In the genomic region with DNA sequence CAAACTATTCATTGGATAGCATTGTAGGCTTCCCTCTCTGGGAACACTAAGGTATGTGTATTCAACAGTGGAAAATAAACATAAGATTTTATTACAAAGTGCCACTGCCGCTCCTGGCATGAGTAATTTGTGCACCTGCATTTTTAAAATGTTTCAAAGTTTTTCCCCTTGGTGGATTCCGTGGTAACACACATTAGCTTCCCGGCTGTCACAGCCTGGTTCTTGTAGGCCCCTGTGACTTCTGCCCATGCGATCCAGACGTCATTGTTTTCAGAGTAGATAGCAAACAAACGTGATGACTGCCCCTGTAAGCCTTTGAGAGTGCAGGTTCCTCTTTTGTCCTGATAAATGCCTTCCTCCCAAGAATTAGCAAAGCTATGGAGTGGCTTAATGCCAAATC, we compare ENCODE assay signal across 17 cellular contexts.
A peak's percentile ranks its signal among the peaks of the same experiment; 100 is the strongest.
DNase-seq lines count a peak whose midpoint lies in the region; ATAC-seq and TF ChIP-seq lines count a peak whose summit lies in the region.
"Had no signal": no experiment of that assay in that cellular context is flagged by ENCODE, and none has a peak within 500 bp of the region (broad histone marks: within the 10 kb centered on the region; RNA-seq: fewer than 3 reads in every experiment).

No MANE protein-coding gene starts in this region.

- H3K27me3 Mint-ChIP-seq in activated T-cell treated with anti-CD3 and anti-CD28 coated beads, Interleukin-2, amount 50 U/mL, for 24 hours, result no peaks in the 10 kb centered on the region

- H3K36me3 Mint-ChIP-seq in activated T-cell treated with anti-CD3 and anti-CD28 coated beads, Interleukin-2, amount 50 U/mL, for 24 hours (ENCODE audit: low read depth), result no peaks in the 10 kb centered on the region
- H3K36me3 Mint-ChIP-seq: activated naive CD8-positive, alpha-beta T cell had no signal

- H3K9me2 ChIP-seq in PC-3 (replicated peaks; ENCODE audit: low read length), result no peaks in the 10 kb centered on the region

- H3K4me1 Mint-ChIP-seq in activated T-cell treated with anti-CD3 and anti-CD28 coated beads, Interleukin-2, amount 50 U/mL, for 24 hours (ENCODE audit: low read depth), result no peaks in the 10 kb centered on the region

- H3K9me3 Mint-ChIP-seq in activated T-cell treated with anti-CD3 and anti-CD28 coated beads, Interleukin-2, amount 50 U/mL, for 24 hours, result no peaks in the 10 kb centered on the region
- H3K9me3 Mint-ChIP-seq: activated T-cell treated with anti-CD3 and anti-CD28 coated beads, Interleukin-2, amount 50 U/mL, for 4 hours had no signal

- no peaks in the 10 kb centered on the region for H3K79me2 ChIP-seq in PC-3 (ENCODE audit: low read length)
- H3K79me2 ChIP-seq: parathyroid adenoma had no signal

- POLR2A ChIA-PET in PC-3 (lab: Charles Lee; ENCODE audit: unreplicated experiment), result no interaction called here

- ATAC-seq in PC-3, result peak; percentile 57
- ATAC-seq in right cardiac atrium, result no peak
- ATAC-seq: activated T-cell treated with anti-CD3 and anti-CD28 coated beads, Interleukin-2, amount 50 U/mL, for 4 hours had no signal

- H3K9me3 ChIP-seq in PC-3 (ENCODE audit: low read length) (no peaks in the 10 kb centered on the region), stomach (no peaks in the 10 kb centered on the region), right cardiac atrium (ENCODE audit: control insufficient read depth, low read length) (no peaks in the 10 kb centered on the region)
- H3K9me3 ChIP-seq: BLaER1 treated with 17β-estradiol and CSF1 and Interleukin-3, amounts not matched to agents 10 nM and 100 nM had no signal

- no peak overlapping the region for H3K4me2 ChIP-seq in PC-3 (ENCODE audit: low read length)
- H3K4me2 ChIP-seq: BLaER1 treated with 17β-estradiol and CSF1 and Interleukin-3, amounts not matched to agents 10 nM and 100 nM had no signal

- H3F3A ChIP-seq in PC-3 (ENCODE audit: low read length, unreplicated experiment), result no peaks in the 10 kb centered on the region

- WGBS in stomach, 5 donors, result 24 to 42% (median 36%) methylated on average over 6 of the region's 6 CpGs
- WGBS in right cardiac atrium, result 65% methylated on average over 6 of the region's 6 CpGs

- peaks cover 21% of the 10 kb centered on the region for H3K27me3 ChIP-seq in PC-3 (ENCODE audit: low read length)
- no peaks in the 10 kb centered on the region for H3K27me3 ChIP-seq in stomach
- H3K27me3 ChIP-seq in right cardiac atrium (ENCODE audit: control insufficient read depth, insufficient read depth), result no peaks in the 10 kb centered on the region
- H3K27me3 ChIP-seq: BLaER1 treated with 17β-estradiol and CSF1 and Interleukin-3, amounts not matched to agents 10 nM and 100 nM had no signal

- BruUV-seq in PC-3 (replicated peaks; lab: Mats Ljungman, UMichigan), result no TSS peak

- H3K9ac ChIP-seq in PC-3 (ENCODE audit: low read length), result no peak overlapping the region
- H3K9ac ChIP-seq: BLaER1 treated with 17β-estradiol and CSF1 and Interleukin-3, amounts not matched to agents 10 nM and 100 nM; parathyroid adenoma had no signal

- no peak overlapping the region for H2AFZ ChIP-seq in PC-3 (ENCODE audit: low read length)
- H2AFZ ChIP-seq: parathyroid adenoma had no signal

- no peak for TF ChIP-seq POLR2A in stomach (IDR thresholded peaks at IDR 0.05)

- CTCF ChIA-PET in PC-3 (lab: Charles Lee), result no interaction called here

- no peaks in the 10 kb centered on the region for H4K20me1 ChIP-seq in PC-3 (ENCODE audit: low read length)
- H4K20me1 ChIP-seq: BLaER1 treated with 17β-estradiol and CSF1 and Interleukin-3, amounts not matched to agents 10 nM and 100 nM had no signal

- intact Hi-C loops in PC-3 (cut with micrococcal nuclease), result no loop called here
- intact Hi-C loops in stomach (cut with DNase I; ENCODE audit: low total_unique reads), result no loop called here
- intact Hi-C loops in right cardiac atrium (cut with DNase I), result no loop called here
- intact Hi-C loops in cardiac septum (cut with DNase I), result no loop called here

- peak; percentile 19 to 70 (median 28) for DNase-seq in NCI-H1417 (lab: John Stamatoyannopoulos, UW)
- no peak for DNase-seq in NCI-H1417 treated with DMSO at 0.1 percent for 48 hours (lab: John Stamatoyannopoulos, UW)
- DNase-seq in PC-3, result peak; percentile 48
- peak; percentile 33 for DNase-seq in iPS-NIHi7 (ENCODE audit: extremely low spot score)
- DNase-seq in stomach, result peak; percentile 49
- no peak for DNase-seq in activated T-cell treated with anti-CD3 and anti-CD28 coated beads, Interleukin-2, amount 50 U/mL, for 24 hours
- DNase-seq in right cardiac atrium, result no peak
- no peak for DNase-seq in cardiac septum (ENCODE audit: low spot score)
- DNase-seq: activated T-cell treated with anti-CD3 and anti-CD28 coated beads, Interleukin-2, amount 50 U/mL, for 4 hours; head of caudate nucleus; HFFc6; stimulated activated naive CD4-positive, alpha-beta T cell; T-helper 9 cell; trophoblast cell had no signal

- H3K27ac Mint-ChIP-seq in activated T-cell treated with anti-CD3 and anti-CD28 coated beads, Interleukin-2, amount 50 U/mL, for 24 hours, result no peak overlapping the region
- H3K27ac Mint-ChIP-seq: activated naive CD8-positive, alpha-beta T cell; HFFc6 had no signal

- H3K27ac ChIP-seq in PC-3 (ENCODE audit: low read length), result no peak overlapping the region
- peak overlapping the region in 1 of 5 donors; percentile 1 for H3K27ac ChIP-seq in stomach
- H3K27ac ChIP-seq in right cardiac atrium (ENCODE audit: low read length), result no peak overlapping the region
- H3K27ac ChIP-seq: BLaER1 treated with 17β-estradiol and CSF1 and Interleukin-3, amounts not matched to agents 10 nM and 100 nM; parathyroid adenoma had no signal

- H3K4me3 Mint-ChIP-seq in activated T-cell treated with anti-CD3 and anti-CD28 coated beads, Interleukin-2, amount 50 U/mL, for 24 hours, result no peak overlapping the region
- H3K4me3 Mint-ChIP-seq: activated naive CD8-positive, alpha-beta T cell; activated T-cell treated with anti-CD3 and anti-CD28 coated beads, Interleukin-2, amount 50 U/mL, for 4 hours; HFFc6 had no signal

- H3K36me3 ChIP-seq in PC-3 (ENCODE audit: low read depth, low read length), result no peaks in the 10 kb centered on the region
- H3K36me3 ChIP-seq in stomach, result no peaks in the 10 kb centered on the region
- H3K36me3 ChIP-seq: BLaER1 treated with 17β-estradiol and CSF1 and Interleukin-3, amounts not matched to agents 10 nM and 100 nM had no signal

- TF ChIP-seq EP300 in stomach (IDR thresholded peaks at IDR 0.05), result no peak

- H3K4me3 ChIP-seq in PC-3 (ENCODE audit: low read length) (no peak overlapping the region), stomach (no peak overlapping the region), right cardiac atrium (ENCODE audit: low read length) (no peak overlapping the region)
- H3K4me3 ChIP-seq: BLaER1 treated with 17β-estradiol and CSF1 and Interleukin-3, amounts not matched to agents 10 nM and 100 nM had no signal

- peaks cover 5% of the 10 kb centered on the region; the same call in 1 of the 2 replicates for H3K4me1 ChIP-seq in PC-3 (ENCODE audit: insufficient read depth, low read length)
- H3K4me1 ChIP-seq in stomach, result no peaks in the 10 kb centered on the region
- H3K4me1 ChIP-seq in right cardiac atrium (ENCODE audit: control insufficient read depth, insufficient read depth, low read length), result no peaks in the 10 kb centered on the region
- H3K4me1 ChIP-seq: parathyroid adenoma had no signal

- TF ChIP-seq CTCF in PC-3 (conservative IDR thresholded peaks at IDR 0.05; ENCODE audit: low read depth, low read length) (no peak), stomach (IDR thresholded peaks at IDR 0.05) (no peak)

Comparison
In these comparisons a context has a peak if more than half of its experiments do, and no peak if none do; other contexts are left out.
1. DNase-seq: peak in NCI-H1417 (3 of 3), PC-3 (single experiment), iPS-NIHi7 (single experiment) and stomach (single experiment); none in NCI-H1417 treated with DMSO at 0.1 percent for 48 hours (single experiment), activated T-cell treated with anti-CD3 and anti-CD28 coated beads, Interleukin-2, amount 50 U/mL, for 24 hours (single experiment), right cardiac atrium (0 of 3) and cardiac septum (single experiment).